In genomic region chr17:22221344-22221743, GRCh38 we compare ENCODE assay signal across 19 cellular contexts.
DNase-seq lines count a peak whose midpoint lies in the region; ATAC-seq and TF ChIP-seq lines count a peak whose summit lies in the region.
"Had no signal": no experiment of that assay in that cellular context is flagged by ENCODE, and none has a peak within 500 bp of the region (broad histone marks: within the 10 kb centered on the region; RNA-seq: fewer than 3 reads in every experiment).

No MANE protein-coding gene starts in this region.

- no peak overlapping the region for H3K9ac ChIP-seq in mesenchymal stem cell (ENCODE audit: low read length)

- H2BK12ac ChIP-seq in mesenchymal stem cell (ENCODE audit: low read length in 2 of 2): no peak overlapping the region

- in situ Hi-C loops in SK-MEL-5 (cut with HindIII; ENCODE audit: low pct_unique_long_range_greater_than_20kb, low sequenced_read_pairs) (no loop called here), HAP-1 (cut with MboI; ENCODE audit: low sequenced_read_pairs) (no loop called here)

- no peak overlapping the region for H4K8ac ChIP-seq in mesenchymal stem cell (ENCODE audit: low read length)

- H3K4me3 ChIP-seq in mesenchymal stem cell (ENCODE audit: insufficient read depth in 1 of 2, low read depth in 1 of 2, low read length in 2 of 2): no peak overlapping the region
- H3K4me3 ChIP-seq in Peyer's patch: no peak overlapping the region
- no peak overlapping the region for H3K4me3 ChIP-seq in HAP-1
- H3K4me3 ChIP-seq in H7 (ENCODE audit: insufficient read depth, low read depth, low read length): no peak overlapping the region
- H3K4me3 ChIP-seq: A549 had no signal

- no peak for TF ChIP-seq POLR2A in Peyer's patch (IDR thresholded peaks at IDR 0.05)

- H3K9me3 Mint-ChIP-seq in stimulated activated effector memory CD8-positive, alpha-beta T cell treated with anti-CD3 and anti-CD28 coated beads, Interleukin-12 subunit alpha, Interleukin-12 subunit beta, amount 100 ng/mL, for 72 hours: no peaks in the 10 kb centered on the region

- no peaks in the 10 kb centered on the region for H3K79me1 ChIP-seq in mesenchymal stem cell (replicated peaks; ENCODE audit: low read length, poor library complexity, severe bottlenecking)

- H3K4me2 ChIP-seq in mesenchymal stem cell (ENCODE audit: low read length, poor library complexity, severe bottlenecking): no peak overlapping the region
- H3K4me2 ChIP-seq: A549 had no signal

- H3K14ac ChIP-seq in mesenchymal stem cell (ENCODE audit: low read length in 2 of 2): no peak overlapping the region

- H2BK5ac ChIP-seq in mesenchymal stem cell (ENCODE audit: low read depth, low read length, poor library complexity, severe bottlenecking): no peak overlapping the region

- no peak for TF ChIP-seq CTCF in Peyer's patch (IDR thresholded peaks at IDR 0.05)

- no peak overlapping the region for H3K4me3 Mint-ChIP-seq in stimulated activated effector memory CD8-positive, alpha-beta T cell treated with anti-CD3 and anti-CD28 coated beads, Interleukin-12 subunit alpha, Interleukin-12 subunit beta, amount 100 ng/mL, for 72 hours
- H3K4me3 Mint-ChIP-seq: CD4-positive, alpha-beta T cell; HFFc6 had no signal

- no peak overlapping the region for H3K4ac ChIP-seq in mesenchymal stem cell (ENCODE audit: low read depth in 1 of 2, low read length in 2 of 2)

- no peak overlapping the region for H4K91ac ChIP-seq in mesenchymal stem cell (ENCODE audit: low read length)

- H3K18ac ChIP-seq in mesenchymal stem cell (ENCODE audit: low read depth in 1 of 2, low read length in 2 of 2): no peak overlapping the region

- DNase-seq in HT1080 (ENCODE audit: low read depth) (peak; percentile 3), SK-MEL-5 (ENCODE audit: low read depth, low spot score) (peak; percentile 27), mesenchymal stem cell (no peak), Peyer's patch (no peak), HAP-1 (ENCODE audit: low spot score in 2 of 2) (no peak), H7 (no peak)
- no peak for DNase-seq in stimulated activated effector memory CD8-positive, alpha-beta T cell treated with anti-CD3 and anti-CD28 coated beads, Interleukin-12 subunit alpha, Interleukin-12 subunit beta, amount 100 ng/mL, for 72 hours (ENCODE audit: low spot score in 2 of 2)
- DNase-seq: AML-193; Caco-2; CD4-positive, alpha-beta T cell; GDM1; HFFc6; IMR-90 had no signal

- H2BK120ac ChIP-seq in mesenchymal stem cell (ENCODE audit: low read depth, low read length): no peak overlapping the region

- no peak overlapping the region for H2BK15ac ChIP-seq in mesenchymal stem cell (ENCODE audit: low read depth, poor library complexity, severe bottlenecking)

- H3K9me3 ChIP-seq in mesenchymal stem cell (ENCODE audit: control insufficient read depth, low read length): no peaks in the 10 kb centered on the region
- peaks cover 0 to 12% (median 0%) of the 10 kb centered on the region in 4 donors for H3K9me3 ChIP-seq in Peyer's patch
- H3K9me3 ChIP-seq in HAP-1: no peaks in the 10 kb centered on the region
- H3K9me3 ChIP-seq: A549, Caco-2 had no signal

- H3K36me3 Mint-ChIP-seq in stimulated activated effector memory CD8-positive, alpha-beta T cell treated with anti-CD3 and anti-CD28 coated beads, Interleukin-12 subunit alpha, Interleukin-12 subunit beta, amount 100 ng/mL, for 72 hours: no peaks in the 10 kb centered on the region

- no peak overlapping the region for H3K27ac Mint-ChIP-seq in stimulated activated effector memory CD8-positive, alpha-beta T cell treated with anti-CD3 and anti-CD28 coated beads, Interleukin-12 subunit alpha, Interleukin-12 subunit beta, amount 100 ng/mL, for 72 hours
- H3K27ac Mint-ChIP-seq: CD4-positive, alpha-beta T cell; HFFc6 had no signal

- H3K27ac ChIP-seq in mesenchymal stem cell (ENCODE audit: low read length, poor library complexity, severe bottlenecking) (no peak overlapping the region), Peyer's patch (no peak overlapping the region)
- H3K27ac ChIP-seq: 22Rv1, A549, C4-2B, HL-60 had no signal

- H3K4me1 Mint-ChIP-seq in stimulated activated effector memory CD8-positive, alpha-beta T cell treated with anti-CD3 and anti-CD28 coated beads, Interleukin-12 subunit alpha, Interleukin-12 subunit beta, amount 100 ng/mL, for 72 hours: no peaks in the 10 kb centered on the region

- no peak overlapping the region for H3K23ac ChIP-seq in mesenchymal stem cell (ENCODE audit: low read length in 2 of 2)

- H3K27me3 ChIP-seq in mesenchymal stem cell (ENCODE audit: control insufficient read depth in 1 of 2, insufficient read depth in 1 of 2, low read length in 2 of 2) (no peaks in the 10 kb centered on the region), Peyer's patch (no peaks in the 10 kb centered on the region), HAP-1 (ENCODE audit: low read depth) (no peaks in the 10 kb centered on the region), H7 (ENCODE audit: control insufficient read depth, insufficient read depth, low read length) (no peaks in the 10 kb centered on the region)

- H2AK5ac ChIP-seq in mesenchymal stem cell (ENCODE audit: low read length, severe bottlenecking): no peak overlapping the region

- ATAC-seq in stimulated activated effector memory CD8-positive, alpha-beta T cell treated with anti-CD3 and anti-CD28 coated beads, Interleukin-12 subunit alpha, Interleukin-12 subunit beta, amount 100 ng/mL, for 72 hours: peak; percentile 13
- ATAC-seq in GM18861 (IDR thresholded peaks at IDR 0.05; ENCODE audit: unreplicated experiment): no peak
- ATAC-seq: A549, HCT116 had no signal

- 63% methylated on average over 6 of the region's 8 CpGs for WGBS in mesenchymal stem cell

- H3K36me3 ChIP-seq in mesenchymal stem cell (ENCODE audit: control insufficient read depth in 1 of 2, insufficient read depth in 2 of 2, low read depth in 1 of 2, low read length in 2 of 2) (no peaks in the 10 kb centered on the region), Peyer's patch (no peaks in the 10 kb centered on the region), HAP-1 (replicated peaks) (no peaks in the 10 kb centered on the region), H7 (replicated peaks; ENCODE audit: control insufficient read depth, insufficient read depth, low read length) (no peaks in the 10 kb centered on the region)

- H3K4me1 ChIP-seq in mesenchymal stem cell (ENCODE audit: control insufficient read depth, insufficient read depth, low read depth, low read length) (no peaks in the 10 kb centered on the region), Peyer's patch (no peaks in the 10 kb centered on the region), HAP-1 (no peaks in the 10 kb centered on the region)
- H3K4me1 ChIP-seq: A549, Caco-2 had no signal

- peak overlapping the region; percentile 56 for H2AFZ ChIP-seq in mesenchymal stem cell (ENCODE audit: low read depth, low read length)

Comparison
In these comparisons a context has a peak if more than half of its experiments do, and no peak if none do; other contexts are left out.
1. DNase-seq: peak in HT1080 (single experiment) and SK-MEL-5 (single experiment); none in mesenchymal stem cell (single experiment), stimulated activated effector memory CD8-positive, alpha-beta T cell treated with anti-CD3 and anti-CD28 coated beads, Interleukin-12 subunit alpha, Interleukin-12 subunit beta, amount 100 ng/mL, for 72 hours (0 of 2), Peyer's patch (0 of 3), HAP-1 (0 of 2) and H7 (single experiment).